In the genomic region with DNA sequence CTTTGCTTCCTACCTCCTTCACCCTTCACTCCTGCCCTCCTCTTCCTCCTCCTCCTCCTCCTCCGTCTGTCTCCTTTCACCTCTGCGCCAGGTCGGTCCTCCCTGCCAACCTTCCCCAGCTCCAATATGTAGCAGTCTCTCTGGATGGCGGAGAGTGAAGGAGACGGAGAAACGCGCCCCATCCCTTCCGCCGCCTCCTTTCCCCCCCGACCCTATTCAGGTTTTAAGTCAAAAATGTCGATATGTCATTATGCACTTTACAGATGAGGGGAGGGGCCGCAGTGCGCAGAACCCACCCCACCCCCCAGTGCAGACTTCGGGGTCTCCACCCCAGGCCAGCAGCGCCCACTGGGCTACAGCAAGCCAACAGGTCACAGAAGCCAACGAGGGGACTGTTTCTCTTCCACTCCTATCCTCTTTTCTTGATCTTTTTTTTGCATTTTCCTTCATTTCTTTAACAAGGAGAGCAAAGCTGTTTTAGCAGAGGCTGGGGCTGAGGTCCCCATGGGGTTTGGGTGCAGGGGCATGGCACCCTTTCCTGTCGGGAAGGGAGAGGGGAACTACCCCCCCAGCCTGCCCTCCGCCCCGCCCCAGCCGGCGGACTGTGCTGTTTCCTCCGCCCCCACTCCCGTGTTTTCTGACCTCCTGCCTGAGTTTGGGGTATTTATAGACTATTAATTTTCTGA, we compare ENCODE assay signal across 10 cellular contexts. TPM values are rescaled to one million over a fixed set of nuclear protein-coding genes. Genes with fewer than 3 reads are reported as not detected.
DNase-seq lines count a peak whose midpoint lies in the region; ATAC-seq, FAIRE-seq and TF ChIP-seq lines count a peak whose summit lies in the region.
"Had no signal": no experiment of that assay in that cellular context is flagged by ENCODE, and none has a peak within 500 bp of the region (broad histone marks: within the 10 kb centered on the region; RNA-seq: fewer than 3 reads in every experiment).

No MANE protein-coding gene starts in this region.

- no peak for TF ChIP-seq CTCF in lower lobe of right lung (IDR thresholded peaks at IDR 0.05)

- H3K9me3 ChIP-seq in lower lobe of right lung = no peaks in the 10 kb centered on the region

- H3K36me3 Mint-ChIP-seq in T-helper 1 cell treated with Interleukin-12 subunit alpha and Interleukin-12 subunit beta and Interleukin-4 antibody, amounts not matched to agents 30 μg/mL and 1 μg/mL, for 36 hours (ENCODE audit: low read depth) = peaks cover 28% of the 10 kb centered on the region
- H3K36me3 Mint-ChIP-seq in activated naive CD4-positive, alpha-beta T cell treated with anti-CD3 and anti-CD28 coated beads, Interleukin-2, amount 50 U/mL, for 72 hours = peaks cover 16 to 31% of the 10 kb centered on the region in 2 donors

- H3K27ac Mint-ChIP-seq in T-helper 1 cell treated with Interleukin-12 subunit alpha and Interleukin-12 subunit beta and Interleukin-4 antibody, amounts not matched to agents 30 μg/mL and 1 μg/mL, for 36 hours = peak overlapping the region; percentile 99
- H3K27ac Mint-ChIP-seq in activated naive CD4-positive, alpha-beta T cell treated with anti-CD3 and anti-CD28 coated beads, Interleukin-2, amount 50 U/mL, for 72 hours = peak overlapping the region; percentile 68 to 96

- no peaks in the 10 kb centered on the region for H3K27me3 ChIP-seq in lower lobe of right lung (ENCODE audit: low read depth)

- peak overlapping the region; percentile 98 for H3K27ac ChIP-seq in lower lobe of right lung
- peak overlapping the region; percentile 25 for H3K27ac ChIP-seq in temporal lobe (ENCODE audit: low read depth, low read length)

- H3K4me1 ChIP-seq in lower lobe of right lung = peaks cover 91% of the 10 kb centered on the region

- no peak for TF ChIP-seq POLR2A in GM12892 (IDR thresholded peaks at IDR 0.05; ENCODE audit: low read depth, low read length)

- peaks cover 40% of the 10 kb centered on the region for H3K4me1 Mint-ChIP-seq in T-helper 1 cell treated with Interleukin-12 subunit alpha and Interleukin-12 subunit beta and Interleukin-4 antibody, amounts not matched to agents 30 μg/mL and 1 μg/mL, for 36 hours (ENCODE audit: low read depth)

- no peak for DNase-seq in T-helper 1 cell
- DNase-seq in activated naive CD4-positive, alpha-beta T cell treated with anti-CD3 and anti-CD28 coated beads, Interleukin-2, amount 50 U/mL, for 72 hours (ENCODE audit: low spot score in 2 of 2) = no peak
- no peak for DNase-seq in lower lobe of right lung
- no peak for DNase-seq in GM12892 (ENCODE audit: insufficient read length)
- DNase-seq in SKM-1 treated with dmso at 0.1 percent for 144 hours (lab: John Stamatoyannopoulos, UW; ENCODE audit: unreplicated experiment) = no peak

- no peak for ATAC-seq in activated naive CD4-positive, alpha-beta T cell treated with anti-CD3 and anti-CD28 coated beads, Interleukin-2, amount 50 U/mL, for 72 hours
- ATAC-seq in lower lobe of right lung (no peak), GM21576 (IDR thresholded peaks at IDR 0.05; ENCODE audit: unreplicated experiment) (no peak)

- FAIRE-seq in GM12892 (lab: Jason Lieb, UNC) = no peak
- FAIRE-seq: A204.1, frontal cortex had no signal

- H3K4me3 ChIP-seq in lower lobe of right lung = peak overlapping the region; percentile 76

- intact Hi-C loops in lower lobe of right lung (cut with DNase I) = no loop called here

- no peaks in the 10 kb centered on the region for H3K9me3 Mint-ChIP-seq in T-helper 1 cell treated with Interleukin-12 subunit alpha and Interleukin-12 subunit beta and Interleukin-4 antibody, amounts not matched to agents 30 μg/mL and 1 μg/mL, for 36 hours
- no peaks in the 10 kb centered on the region for H3K9me3 Mint-ChIP-seq in activated naive CD4-positive, alpha-beta T cell treated with anti-CD3 and anti-CD28 coated beads, Interleukin-2, amount 50 U/mL, for 72 hours

- H3K4me3 Mint-ChIP-seq in T-helper 1 cell treated with Interleukin-12 subunit alpha and Interleukin-12 subunit beta and Interleukin-4 antibody, amounts not matched to agents 30 μg/mL and 1 μg/mL, for 36 hours = peak overlapping the region; percentile 46

- H3K36me3 ChIP-seq in lower lobe of right lung = peaks cover 48% of the 10 kb centered on the region

- no peaks in the 10 kb centered on the region for H3K27me3 Mint-ChIP-seq in T-helper 1 cell treated with Interleukin-12 subunit alpha and Interleukin-12 subunit beta and Interleukin-4 antibody, amounts not matched to agents 30 μg/mL and 1 μg/mL, for 36 hours (ENCODE audit: low read depth)

RNA-seq across cellular contexts. Expression of a gene that starts 9.2 kb away (rescaled TPM):
- 100 to 1,000 TPM in 1 of 2 donors, 10 to 100 TPM in 1; 52.9 to 113 TPM for total RNA-seq in activated naive CD4-positive, alpha-beta T cell treated with anti-CD3 and anti-CD28 coated beads, Interleukin-2, amount 50 U/mL, for 72 hours
- total RNA-seq in lower lobe of right lung = 76.3 TPM
- 22.6 TPM for total RNA-seq in temporal lobe
- 8.9 TPM for polyA plus RNA-seq in GM12892 (2012; ENCODE audit: missing spikeins)

RNA-seq across cellular contexts. Expression of a gene that starts 11.5 kb away (rescaled TPM):
- total RNA-seq in activated naive CD4-positive, alpha-beta T cell treated with anti-CD3 and anti-CD28 coated beads, Interleukin-2, amount 50 U/mL, for 72 hours = 100 to 1,000 TPM; 148 to 157 TPM
- total RNA-seq in lower lobe of right lung = 352 TPM
- total RNA-seq in temporal lobe = 289 TPM
- polyA plus RNA-seq in GM12892 (2012; ENCODE audit: missing spikeins) = 276 TPM

RNA-seq across cellular contexts. Expression of a gene that starts 16.1 kb away (rescaled TPM):
- 100 to 1,000 TPM; 114 to 201 TPM for total RNA-seq in activated naive CD4-positive, alpha-beta T cell treated with anti-CD3 and anti-CD28 coated beads, Interleukin-2, amount 50 U/mL, for 72 hours
- total RNA-seq in lower lobe of right lung = 116 TPM
- 27.5 TPM for total RNA-seq in temporal lobe
- 63.3 TPM for polyA plus RNA-seq in GM12892 (2012; ENCODE audit: missing spikeins)

RNA-seq across cellular contexts. Expression of a gene that starts 17.7 kb away (rescaled TPM):
- 10 to 100 TPM; 42.1 to 76.0 TPM for total RNA-seq in activated naive CD4-positive, alpha-beta T cell treated with anti-CD3 and anti-CD28 coated beads, Interleukin-2, amount 50 U/mL, for 72 hours
- total RNA-seq in lower lobe of right lung (43.5 TPM), temporal lobe (8.9 TPM)
- 20.2 TPM for polyA plus RNA-seq in GM12892 (2012; ENCODE audit: missing spikeins)

RNA-seq across cellular contexts. Expression of a gene that starts 19.8 kb away (rescaled TPM):
- 1 to 10 TPM; 1.0 to 1.6 TPM for total RNA-seq in activated naive CD4-positive, alpha-beta T cell treated with anti-CD3 and anti-CD28 coated beads, Interleukin-2, amount 50 U/mL, for 72 hours
- total RNA-seq in lower lobe of right lung = 0.41 TPM
- total RNA-seq in temporal lobe = 6.4 TPM
- polyA plus RNA-seq in GM12892 (2012; ENCODE audit: missing spikeins) = not detected
